In genomic region chr13:32751340-32751739, GRCh38 we compare ENCODE assay signal across 26 cellular contexts.
"Had no signal": no experiment of that assay in that cellular context is flagged by ENCODE, and none has a peak within 500 bp of the region (broad histone marks: within the 10 kb centered on the region; RNA-seq: fewer than 3 reads in every experiment).

No MANE protein-coding gene starts in this region.

- DNase-seq: activated CD4-positive, alpha-beta memory T cell treated with anti-CD3 and anti-CD28 coated beads, Interleukin-2, amount 10 ng/mL, durations not matched to agents 7 days and 5 days; activated CD4-positive, alpha-beta T cell treated with anti-CD3 and anti-CD28 coated beads for 36 hours; activated CD4-positive, CD25-positive, alpha-beta regulatory T cell; activated CD8-positive, alpha-beta memory T cell treated with anti-CD3 and anti-CD28 coated beads, Interleukin-2, amount 50 U/mL, for 48 hours; activated gamma-delta T cell; activated naive CD4-positive, alpha-beta T cell treated with anti-CD3 and anti-CD28 coated beads, Interleukin-2, amount 10 ng/mL, durations not matched to agents 7 days and 5 days; activated T-cell treated with anti-CD3 and anti-CD28 coated beads, Interleukin-2, amount 50 U/mL, for 24 hours; amygdala; dermis blood vessel endothelial cell; effector memory CD4-positive, alpha-beta T cell; erythroblast; left cardiac atrium; mammary epithelial cell; naive B cell; nephron progenitor cell; ovary; sigmoid colon; small intestine; stimulated activated CD4-positive, alpha-beta T cell treated with anti-CD3 and anti-CD28 coated beads, Interleukin-4, amount 100 ng/mL, for 4 hours; stimulated activated CD8-positive, alpha-beta memory T cell treated with anti-CD3 and anti-CD28 coated beads, Interleukin-4, amount 100 ng/mL, for 48 hours; stimulated activated naive CD8-positive, alpha-beta T cell treated with anti-CD3 and anti-CD28 coated beads, Interleukin-15, amount 100 ng/mL, for 72 hours; substantia nigra; uterus had no signal

- FAIRE-seq: keratinocyte, small intestine had no signal

- ATAC-seq: activated CD4-positive, alpha-beta T cell treated with anti-CD3 and anti-CD28 coated beads for 36 hours; gastroesophageal sphincter; left cardiac atrium; stimulated activated memory B cell treated with anti-CD40 and anti-IgM and Interleukin-4, amounts not matched to agents 10 μg/mL and 1 μg/mL and 100 μg/mL, for 72 hours; stimulated activated naive CD8-positive, alpha-beta T cell treated with anti-CD3 and anti-CD28 coated beads, Interleukin-15, amount 100 ng/mL, for 72 hours had no signal
